In genomic region chr7:102273749-102274712, GRCh38 we compare ENCODE assay signal across 11 cellular contexts. TPM values are rescaled to one million over a fixed set of nuclear protein-coding genes. Genes with fewer than 3 reads are reported as not detected.
A peak's percentile ranks its signal among the peaks of the same experiment; 100 is the strongest.
DNase-seq lines count a peak whose midpoint lies in the region; ATAC-seq and TF ChIP-seq lines count a peak whose summit lies in the region.
"Had no signal": no experiment of that assay in that cellular context is flagged by ENCODE, and none has a peak within 500 bp of the region (broad histone marks: within the 10 kb centered on the region; RNA-seq: fewer than 3 reads in every experiment).

No MANE protein-coding gene starts in this region.

- H3K27ac ChIP-seq in PC-9: no peak overlapping the region
- H3K27ac ChIP-seq in stomach: no peak overlapping the region
- H3K27ac ChIP-seq: parathyroid adenoma had no signal

- H3K4me3 ChIP-seq in PC-9: no peak overlapping the region
- H3K4me3 ChIP-seq in stomach: no peak overlapping the region

- H3K27me3 Mint-ChIP-seq in activated CD4-positive, alpha-beta T cell treated with anti-CD3 and anti-CD28 coated beads, Interleukin-2, amount 10 ng/mL, durations not matched to agents 24 days and 14 days: no peaks in the 10 kb centered on the region
- H3K27me3 Mint-ChIP-seq: activated B cell treated with CpG ODN at 0.5 μM for 24 hours had no signal

- BruUV-seq in PC-9 (replicated peaks; lab: Mats Ljungman, UMichigan): TSS peak; percentile 72

- no peak overlapping the region for H3K4me3 Mint-ChIP-seq in activated CD4-positive, alpha-beta T cell treated with anti-CD3 and anti-CD28 coated beads, Interleukin-2, amount 10 ng/mL, durations not matched to agents 24 days and 14 days
- H3K4me3 Mint-ChIP-seq: activated B cell treated with CpG ODN at 0.5 μM for 24 hours, type B pancreatic cell had no signal

- TF ChIP-seq CTCF in PC-9 (conservative IDR thresholded peaks at IDR 0.05) (no peak), stomach (IDR thresholded peaks at IDR 0.05) (no peak)

- H3F3A ChIP-seq in PC-9 (ENCODE audit: insufficient read depth, low read depth): no peaks in the 10 kb centered on the region

- peak overlapping the region; percentile 44; the same call in 1 of the 2 replicates for H3K4me2 ChIP-seq in PC-9

- peak; percentile 54 for DNase-seq in activated CD4-positive, alpha-beta T cell treated with anti-CD3 and anti-CD28 coated beads, Interleukin-2, amount 10 ng/mL, durations not matched to agents 24 days and 14 days
- DNase-seq in activated CD4-positive, alpha-beta T cell treated with anti-CD3 and anti-CD28 coated beads, Interleukin-2, amount 50 U/mL, for 48 hours: no peak
- DNase-seq in PC-9 (peak; percentile 79 to 96), stomach (peak; percentile 59), NCI-H1436 treated with DMSO at 0.1 percent for 48 hours (lab: John Stamatoyannopoulos, UW) (no peak), hypothalamus (lab: John Stamatoyannopoulos, UW) (no peak)
- DNase-seq: activated B cell treated with CpG ODN at 0.5 μM for 24 hours had no signal

- no peaks in the 10 kb centered on the region for H3K9me3 Mint-ChIP-seq in activated CD4-positive, alpha-beta T cell treated with anti-CD3 and anti-CD28 coated beads, Interleukin-2, amount 10 ng/mL, durations not matched to agents 24 days and 14 days
- H3K9me3 Mint-ChIP-seq: activated B cell treated with CpG ODN at 0.5 μM for 24 hours, type B pancreatic cell had no signal

- H3K4me1 Mint-ChIP-seq in activated CD4-positive, alpha-beta T cell treated with anti-CD3 and anti-CD28 coated beads, Interleukin-2, amount 10 ng/mL, durations not matched to agents 24 days and 14 days: peaks cover 2% of the 10 kb centered on the region

- ATAC-seq in esophagus mucosa: peak; percentile 83
- ATAC-seq in HG03025 (IDR thresholded peaks at IDR 0.05; ENCODE audit: low FRiP score, unreplicated experiment): no peak

- no peaks in the 10 kb centered on the region for H3K36me3 Mint-ChIP-seq in activated CD4-positive, alpha-beta T cell treated with anti-CD3 and anti-CD28 coated beads, Interleukin-2, amount 10 ng/mL, durations not matched to agents 24 days and 14 days (ENCODE audit: low read depth)
- H3K36me3 Mint-ChIP-seq: type B pancreatic cell had no signal

- H2AFZ ChIP-seq in PC-9: no peak overlapping the region
- H2AFZ ChIP-seq: parathyroid adenoma had no signal

- H3K27me3 ChIP-seq in PC-9 (ENCODE audit: insufficient read depth, low read depth) (no peaks in the 10 kb centered on the region), stomach (no peaks in the 10 kb centered on the region)

- no peaks in the 10 kb centered on the region for H3K36me3 ChIP-seq in PC-9 (ENCODE audit: low read depth)
- H3K36me3 ChIP-seq in stomach: peaks cover 0 to 6% (median 0%) of the 10 kb centered on the region in 4 donors

- WGBS in stomach, 5 donors: 68 to 82% (median 76%) methylated on average over 17 to 23 of the region's 23 CpGs

- intact Hi-C loops in activated CD4-positive, alpha-beta T cell treated with anti-CD3 and anti-CD28 coated beads, Interleukin-2, amount 10 ng/mL, durations not matched to agents 24 days and 14 days (cut with micrococcal nuclease): loop anchor here (5.0 kb wide), 1 partner anchor 587 kb away; no protein-coding TSS in a partner anchor
- intact Hi-C loops in PC-9 (cut with micrococcal nuclease; ENCODE audit: unreplicated experiment) (loop anchor here (2.0 to 10.0 kb wide), 4 partner anchors 191 to 912 kb away; partner anchors contain the start of genes ALKBH4, COL26A1 and LRWD1), stomach (cut with DNase I; ENCODE audit: low total_unique reads) (loop anchor here (5.0 kb wide), 1 partner anchor 732 kb away; no protein-coding TSS in a partner anchor)

- no peaks in the 10 kb centered on the region for H4K20me1 ChIP-seq in PC-9 (ENCODE audit: insufficient read depth)

- H3K79me2 ChIP-seq in PC-9 (ENCODE audit: low read depth): no peaks in the 10 kb centered on the region
- H3K79me2 ChIP-seq: parathyroid adenoma had no signal

- no peak for TF ChIP-seq POLR2A in stomach (IDR thresholded peaks at IDR 0.05)

- H3K9me3 ChIP-seq in PC-9 (ENCODE audit: insufficient read depth, low read depth) (no peaks in the 10 kb centered on the region), stomach (no peaks in the 10 kb centered on the region)

- H3K4me1 ChIP-seq in PC-9 (replicated peaks; ENCODE audit: insufficient read depth): no peaks in the 10 kb centered on the region
- peaks cover 0 to 7% (median 5%) of the 10 kb centered on the region in 4 donors for H3K4me1 ChIP-seq in stomach
- H3K4me1 ChIP-seq: parathyroid adenoma had no signal

- H3K9me2 ChIP-seq in PC-9 (ENCODE audit: insufficient read depth): no peaks in the 10 kb centered on the region

- no peak for TF ChIP-seq EP300 in stomach (IDR thresholded peaks at IDR 0.05)

- POLR2A ChIA-PET in PC-9 (lab: Charles Lee; ENCODE audit: unreplicated experiment): interaction anchor here (0.5 to 1.0 kb wide), 6 partner anchors 68 to 665 kb away, joined by 3 to 8 read pairs (median 4); no protein-coding TSS in a partner anchor

- H3K27ac Mint-ChIP-seq in activated CD4-positive, alpha-beta T cell treated with anti-CD3 and anti-CD28 coated beads, Interleukin-2, amount 10 ng/mL, durations not matched to agents 24 days and 14 days: no peak overlapping the region
- H3K27ac Mint-ChIP-seq: activated B cell treated with CpG ODN at 0.5 μM for 24 hours, type B pancreatic cell had no signal

- CTCF ChIA-PET in PC-9 (lab: Charles Lee): interaction anchor here (0.5 to 1.2 kb wide), 5 partner anchors 181 to 1015 kb away, joined by 3 to 12 read pairs (median 4); no protein-coding TSS in a partner anchor

RNA-seq across cellular contexts. Expression of gene SH2B2, which starts 12.6 kb away (rescaled TPM):
- 2.9 and 3.1 TPM in 2 replicates for total RNA-seq in activated CD4-positive, alpha-beta T cell treated with anti-CD3 and anti-CD28 coated beads, Interleukin-2, amount 10 ng/mL, durations not matched to agents 24 days and 14 days
- total RNA-seq in PC-9 (2021) (12.1 and 18.4 TPM in 2 replicates), esophagus mucosa (1.1 TPM), stomach (10 to 100 TPM in 1 of 5 donors, 1 to 10 TPM in 2, under 1 TPM in 1, not detected in 1; 0.37 to 11.1 (median 6.5) TPM)
- 1 to 10 TPM; 2.3 to 2.7 (median 2.6) TPM for polyA plus RNA-seq in stomach

Comparison
In these comparisons a context has a peak if more than half of its experiments do, and no peak if none do; other contexts are left out.
1. DNase-seq: peak in activated CD4-positive, alpha-beta T cell treated with anti-CD3 and anti-CD28 coated beads, Interleukin-2, amount 10 ng/mL, durations not matched to agents 24 days and 14 days (single experiment), PC-9 (2 of 2) and stomach (single experiment); none in activated CD4-positive, alpha-beta T cell treated with anti-CD3 and anti-CD28 coated beads, Interleukin-2, amount 50 U/mL, for 48 hours (0 of 2), NCI-H1436 treated with DMSO at 0.1 percent for 48 hours (single experiment) and hypothalamus (0 of 51).